In genomic region chr1:15948600-15949452, GRCh38 we compare ENCODE assay signal across 8 cellular contexts. TPM values are rescaled to one million over a fixed set of nuclear protein-coding genes. Genes with fewer than 3 reads are reported as not detected.
DNase-seq lines count a peak whose midpoint lies in the region; ATAC-seq and TF ChIP-seq lines count a peak whose summit lies in the region.

No MANE protein-coding gene starts in this region.

- peak overlapping the region; percentile 100 for H3K27ac ChIP-seq in AG04450 (ENCODE audit: low read depth, low read length)

- TF ChIP-seq CTCF in AG04450 (IDR thresholded peaks at IDR 0.05; ENCODE audit: low read depth, low read length): no peak
- TF ChIP-seq CTCF in epithelial cell of esophagus (IDR thresholded peaks at IDR 0.05; ENCODE audit: insufficient read depth, low read depth, low read length, missing control alignments): no peak
- no peak for TF ChIP-seq CTCF in neural crest cell (conservative IDR thresholded peaks at IDR 0.05)

- H3K27ac Mint-ChIP-seq in T-helper 17 cell (peak overlapping the region; percentile 99), neural crest cell (ENCODE audit: unreplicated experiment) (peak overlapping the region; percentile 87)

- H3K27me3 ChIP-seq in AG04450 (ENCODE audit: control insufficient read depth, insufficient read depth, low read length): no peaks in the 10 kb centered on the region

- H3K4me3 Mint-ChIP-seq in T-helper 17 cell (peak overlapping the region; percentile 84), neural crest cell (no peak overlapping the region)

- H3K36me3 Mint-ChIP-seq in T-helper 17 cell (ENCODE audit: low read depth): peaks cover 5% of the 10 kb centered on the region
- H3K36me3 Mint-ChIP-seq in neural crest cell (ENCODE audit: low read depth): peaks cover 9% of the 10 kb centered on the region

- POLR2A ChIA-PET in AG04450 (lab: Yijun Ruan, JAX): interaction anchor here (0.9 to 2.2 kb wide), 2 partner anchors 99 to 100 kb away, joined by 4 to 5 read pairs; no protein-coding TSS in a partner anchor

- H3K9me3 Mint-ChIP-seq in neural crest cell: no peaks in the 10 kb centered on the region

- H3K27me3 Mint-ChIP-seq in T-helper 17 cell (no peaks in the 10 kb centered on the region), neural crest cell (ENCODE audit: low read depth) (no peaks in the 10 kb centered on the region)

- H3K4me1 Mint-ChIP-seq in T-helper 17 cell: peaks cover 63% of the 10 kb centered on the region
- H3K4me1 Mint-ChIP-seq in neural crest cell: peaks cover 28% of the 10 kb centered on the region

- CTCF ChIA-PET in AG04450 (lab: Charles Lee): no interaction called here

- no peaks in the 10 kb centered on the region; the same call in 1 of the 2 replicates for H3K9me3 ChIP-seq in AG04450 (ENCODE audit: control insufficient read depth, insufficient read depth, low read length)
- no peaks in the 10 kb centered on the region for H3K9me3 ChIP-seq in T-helper 17 cell (ENCODE audit: control insufficient read depth, low read length, poor library complexity, severe bottlenecking)

- H3K4me3 ChIP-seq in AG04450 (ENCODE audit: low read depth, low read length): peak overlapping the region; percentile 48; the same call in 1 of the 2 replicates
- peak overlapping the region; percentile 8 for H3K4me3 ChIP-seq in epithelial cell of esophagus (ENCODE audit: low read length)

- ATAC-seq in GM21515 (IDR thresholded peaks at IDR 0.05; ENCODE audit: unreplicated experiment) (peak; percentile 13), T-helper 17 cell (peak; percentile 10)

- DNase-seq in AG04450 (ENCODE audit: low read depth, low spot score) (peak; percentile 74), T-helper 17 cell (no peak), epithelial cell of esophagus (ENCODE audit: low read depth) (peak; percentile 92), neural crest cell (ENCODE audit: low read depth, low spot score) (no peak), NCI-H1694 treated with DMSO at 0.1 percent for 48 hours (lab: John Stamatoyannopoulos, UW) (no peak), activated gamma-delta T cell treated with Interleukin-2 at 50 U/mL for 16 hours (no peak)
- no peak for DNase-seq in NK-92 treated with Interleukin-12 subunit alpha and Interleukin-12 subunit beta, amount 100 ng/mL, for 24 hours (lab: John Stamatoyannopoulos, UW)

RNA-seq across cellular contexts. Expression of gene ZBTB17, which starts 27.1 kb away (rescaled TPM):
- 21.4 and 36.1 TPM in 2 replicates for polyA plus RNA-seq in AG04450 (2011; rRNA removed)
- 33.1 and 53.7 TPM in 2 replicates for polyA minus RNA-seq in AG04450 (2011; rRNA and poly(A)+ RNA removed)
- total RNA-seq in T-helper 17 cell: 10 to 100 TPM; 71.7 to 99.0 TPM
- total RNA-seq in neural crest cell: 46.1 and 51.5 TPM in 2 replicates

RNA-seq across cellular contexts. Expression of gene SRARP, which starts 55.2 kb away (rescaled TPM):
- not detected in 2 replicates for polyA plus RNA-seq in AG04450 (2011; rRNA removed)
- polyA minus RNA-seq in AG04450 (2011; rRNA and poly(A)+ RNA removed): not detected in 2 replicates
- total RNA-seq in T-helper 17 cell: not detected
- not detected in 2 replicates for total RNA-seq in neural crest cell

Comparison
In these comparisons a context has a peak if more than half of its experiments do, and no peak if none do; other contexts are left out.
1. DNase-seq: peak in AG04450 (single experiment) and epithelial cell of esophagus (single experiment); none in T-helper 17 cell (0 of 3), neural crest cell (single experiment), NCI-H1694 treated with DMSO at 0.1 percent for 48 hours (single experiment), NK-92 treated with Interleukin-12 subunit alpha and Interleukin-12 subunit beta, amount 100 ng/mL, for 24 hours (single experiment) and activated gamma-delta T cell treated with Interleukin-2 at 50 U/mL for 16 hours (single experiment).